ENCODE assay signal across 9 cellular contexts in genomic region chr17:61461967-61462733, GRCh38. TPM values are rescaled to one million over a fixed set of nuclear protein-coding genes. Genes with fewer than 3 reads are reported as not detected.
DNase-seq lines count a peak whose midpoint lies in the region; ATAC-seq and TF ChIP-seq lines count a peak whose summit lies in the region.
"Had no signal": no experiment of that assay in that cellular context is flagged by ENCODE, and none has a peak within 500 bp of the region (broad histone marks: within the 10 kb centered on the region; RNA-seq: fewer than 3 reads in every experiment).

No MANE protein-coding gene starts in this region.

- H3K9ac ChIP-seq in HUES64 (ENCODE audit: low read depth, low read length) (no peak overlapping the region), neural progenitor cell (no peak overlapping the region)

- TF ChIP-seq CTCF in BJ (IDR thresholded peaks at IDR 0.05; ENCODE audit: insufficient read depth, low read depth, low read length) = no peak
- TF ChIP-seq CTCF in endothelial cell (IDR thresholded peaks at IDR 0.05; ENCODE audit: unreplicated experiment) = no peak
- TF ChIP-seq CTCF in neural progenitor cell (IDR thresholded peaks at IDR 0.05) = no peak

- POLR2A ChIA-PET in BJ (lab: Charles Lee) = interaction anchor here (0.5 kb wide), 1 partner anchor 90 kb away, joined by 4 read pairs; no protein-coding TSS in a partner anchor

- no peak overlapping the region for H3K27ac ChIP-seq in HUES64 (ENCODE audit: low read depth, low read length)
- no peak overlapping the region for H3K27ac ChIP-seq in neural progenitor cell

- no peak overlapping the region for H2AFZ ChIP-seq in neural progenitor cell (replicated peaks)

- H3K9me3 ChIP-seq in HUES64 (ENCODE audit: insufficient read depth, low read depth, low read length) (no peaks in the 10 kb centered on the region), neural progenitor cell (ENCODE audit: low read depth) (no peaks in the 10 kb centered on the region)

- H3K4me3 Mint-ChIP-seq in endothelial cell (ENCODE audit: unreplicated experiment) (peak overlapping the region; percentile 76), neural progenitor cell (peak overlapping the region; percentile 79)

- no peaks in the 10 kb centered on the region for H3K79me2 ChIP-seq in neural progenitor cell (ENCODE audit: low read depth)

- H3K27me3 Mint-ChIP-seq in endothelial cell (ENCODE audit: unreplicated experiment) (peaks cover 45% of the 10 kb centered on the region), neural progenitor cell (ENCODE audit: insufficient read depth, low read depth) (peaks cover 65% of the 10 kb centered on the region)

- no peaks in the 10 kb centered on the region for H3K9me3 Mint-ChIP-seq in endothelial cell (ENCODE audit: unreplicated experiment)
- peaks cover 7% of the 10 kb centered on the region for H3K9me3 Mint-ChIP-seq in neural progenitor cell

- H3K4me3 ChIP-seq in BJ (ENCODE audit: low read depth, low read length) (peak overlapping the region; percentile 16), HUES64 (ENCODE audit: low read length) (peak overlapping the region; percentile 33), neural progenitor cell (peak overlapping the region; percentile 46)

- H3K4me1 Mint-ChIP-seq in endothelial cell (ENCODE audit: unreplicated experiment) (peaks cover 39% of the 10 kb centered on the region), neural progenitor cell (peaks cover 28% of the 10 kb centered on the region)

- H3K27me3 ChIP-seq in BJ (ENCODE audit: control insufficient read depth, insufficient read depth, low read length) (peaks cover 21% of the 10 kb centered on the region), HUES64 (ENCODE audit: insufficient read depth, low read length) (peaks cover 100% of the 10 kb centered on the region), neural progenitor cell (peaks cover 100% of the 10 kb centered on the region)

- 2% methylated on average over 55 of the region's 55 CpGs for WGBS in HUES64

- H4K20me1 ChIP-seq in neural progenitor cell (ENCODE audit: low read depth) = peaks cover 38% of the 10 kb centered on the region

- H3K4me1 ChIP-seq in HUES64 (ENCODE audit: insufficient read depth, low read length) = peaks cover 11% of the 10 kb centered on the region; the same call in 1 of the 2 replicates
- peaks cover 12% of the 10 kb centered on the region for H3K4me1 ChIP-seq in neural progenitor cell

- no peak for DNase-seq in BJ (ENCODE audit: low read depth)
- no peak for DNase-seq in endothelial cell (ENCODE audit: low spot score)
- peak; percentile 50 for DNase-seq in neural progenitor cell (ENCODE audit: low spot score)
- no peak for DNase-seq in effector CD4-positive, alpha-beta T cell
- DNase-seq: NK-92 treated with Interleukin-12 subunit alpha and Interleukin-12 subunit beta, amount 100 ng/mL, for 24 hours had no signal

- CTCF ChIA-PET in BJ (lab: Yijun Ruan, JAX) = interaction anchor here (1.1 to 3.1 kb wide), 4 partner anchors 11 to 89 kb away, joined by 3 to 17 read pairs (median 3); no protein-coding TSS in a partner anchor

- peaks cover 4% of the 10 kb centered on the region for H3K36me3 Mint-ChIP-seq in endothelial cell (ENCODE audit: low read depth, unreplicated experiment)
- no peaks in the 10 kb centered on the region for H3K36me3 Mint-ChIP-seq in neural progenitor cell

- no peaks in the 10 kb centered on the region for H3F3A ChIP-seq in neural progenitor cell (ENCODE audit: low read depth)

- H3K36me3 ChIP-seq in BJ (ENCODE audit: control insufficient read depth, insufficient read depth, low read length) = no peaks in the 10 kb centered on the region
- H3K36me3 ChIP-seq in HUES64 (ENCODE audit: insufficient read depth, low read length) = no peaks in the 10 kb centered on the region
- no peaks in the 10 kb centered on the region for H3K36me3 ChIP-seq in neural progenitor cell

- no peak overlapping the region for H3K27ac Mint-ChIP-seq in endothelial cell (ENCODE audit: unreplicated experiment)
- H3K27ac Mint-ChIP-seq in neural progenitor cell = no peak overlapping the region

- ATAC-seq in HG03025 (IDR thresholded peaks at IDR 0.05; ENCODE audit: low FRiP score, unreplicated experiment) (no peak), HG02623 (IDR thresholded peaks at IDR 0.05; ENCODE audit: unreplicated experiment) (no peak), HG03175 (IDR thresholded peaks at IDR 0.05; ENCODE audit: unreplicated experiment) (no peak)

- H3K4me2 ChIP-seq in neural progenitor cell = peak overlapping the region; percentile 85

RNA-seq across cellular contexts. Expression of gene TBX4, which starts 9.9 kb away (rescaled TPM):
- polyA plus RNA-seq in BJ (2011; rRNA removed) = 2.8 and 3.7 TPM in 2 replicates
- polyA minus RNA-seq in BJ (2011; rRNA and poly(A)+ RNA removed) = 2.3 and 2.4 TPM in 2 replicates
- polyA plus RNA-seq in HUES64 (2013, experiment 1 of 2) = 0.05 TPM
- polyA plus RNA-seq in HUES64 (2013, experiment 2 of 2) = 0.44 TPM
- total RNA-seq in endothelial cell (ENCODE audit: unreplicated experiment) (1.1 TPM), neural progenitor cell (ENCODE audit: low replicate concordance) (not detected in 2 replicates)
